In the genomic region with DNA sequence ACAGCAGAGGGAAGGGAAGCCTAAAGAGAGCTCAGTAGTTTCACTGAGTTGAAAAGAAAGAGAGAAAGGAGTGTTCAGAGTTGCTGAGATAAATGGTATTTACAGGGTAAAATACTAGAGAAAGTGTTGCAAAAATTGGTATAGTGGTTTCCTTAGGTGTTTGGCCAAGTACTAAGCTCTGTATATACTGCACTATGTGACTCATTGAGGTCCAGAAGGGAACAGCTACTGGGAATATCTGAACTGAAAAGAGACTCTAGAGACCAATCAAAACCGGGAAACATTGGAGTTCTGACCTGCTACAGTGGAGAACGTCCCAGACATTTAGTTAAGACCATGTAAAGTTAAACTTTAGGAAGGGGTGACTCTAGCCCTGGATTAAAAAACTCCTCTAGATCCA, we compare ENCODE assay signal across 26 cellular contexts. TPM values are rescaled to one million over a fixed set of nuclear protein-coding genes. Genes with fewer than 3 reads are reported as not detected.
DNase-seq lines count a peak whose midpoint lies in the region; ATAC-seq and TF ChIP-seq lines count a peak whose summit lies in the region.
"Had no signal": no experiment of that assay in that cellular context is flagged by ENCODE, and none has a peak within 500 bp of the region (broad histone marks: within the 10 kb centered on the region; RNA-seq: fewer than 3 reads in every experiment).

No MANE protein-coding gene starts in this region.

- no peaks in the 10 kb centered on the region for H3K27me3 ChIP-seq in GM23248 (replicated peaks; ENCODE audit: insufficient read depth)
- no peaks in the 10 kb centered on the region for H3K27me3 ChIP-seq in RWPE2 (ENCODE audit: insufficient read depth, poor library complexity, severe bottlenecking)
- H3K27me3 ChIP-seq in uterus, result no peaks in the 10 kb centered on the region

- H3K4me2 ChIP-seq in GM23248 (ENCODE audit: unreplicated experiment), result no peak overlapping the region

- H3K36me3 ChIP-seq in GM23248 (ENCODE audit: low read depth) (no peaks in the 10 kb centered on the region), RWPE2 (ENCODE audit: low read depth) (no peaks in the 10 kb centered on the region), uterus (no peaks in the 10 kb centered on the region)

- H3K27me3 Mint-ChIP-seq in progenitor cell of endocrine pancreas, result no peaks in the 10 kb centered on the region
- H3K27me3 Mint-ChIP-seq: CD4-positive, alpha-beta memory T cell had no signal

- H3K36me3 Mint-ChIP-seq in progenitor cell of endocrine pancreas (ENCODE audit: insufficient read depth), result no peaks in the 10 kb centered on the region
- H3K36me3 Mint-ChIP-seq: CD4-positive, alpha-beta memory T cell had no signal

- H3K9ac ChIP-seq in GM23248, result no peak overlapping the region

- no peak overlapping the region for H3K27ac ChIP-seq in GM23248
- no peak overlapping the region for H3K27ac ChIP-seq in RWPE2 (ENCODE audit: poor library complexity, severe bottlenecking)
- H3K27ac ChIP-seq in uterus, result no peak overlapping the region

- no peaks in the 10 kb centered on the region for H4K20me1 ChIP-seq in GM23248 (ENCODE audit: insufficient read depth)

- WGBS in GM23248 (ENCODE audit: low coverage in 1 of 2, low lambda C conversion rate in 2 of 2, missing lambda C conversion rate in 2 of 2), 2 experiments, result 18% methylated on average over 2 of the region's 2 CpGs

- in situ Hi-C loops in GM23248 (cut with MboI), result no loop called here

- no peak for TF ChIP-seq CTCF in RWPE2 (IDR thresholded peaks at IDR 0.05; ENCODE audit: poor library complexity, severe bottlenecking)
- TF ChIP-seq CTCF in epithelial cell of esophagus (IDR thresholded peaks at IDR 0.05; ENCODE audit: insufficient read depth, low read depth, low read length, missing control alignments), result no peak
- TF ChIP-seq CTCF in progenitor cell of endocrine pancreas (IDR thresholded peaks at IDR 0.05; ENCODE audit: unreplicated experiment), result no peak
- TF ChIP-seq CTCF in uterus (IDR thresholded peaks at IDR 0.05), result no peak

- peak overlapping the region; percentile 17 for H3K27ac Mint-ChIP-seq in progenitor cell of endocrine pancreas
- H3K27ac Mint-ChIP-seq: CD4-positive, alpha-beta memory T cell had no signal

- H3K9me2 ChIP-seq in GM23248 (ENCODE audit: insufficient read depth), result no peaks in the 10 kb centered on the region

- no peaks in the 10 kb centered on the region for H3K9me3 ChIP-seq in GM23248 (ENCODE audit: low read depth)
- no peaks in the 10 kb centered on the region for H3K9me3 ChIP-seq in RWPE2 (ENCODE audit: severe bottlenecking)
- H3K9me3 ChIP-seq in uterus, result no peaks in the 10 kb centered on the region

- H3K4me1 ChIP-seq in GM23248 (ENCODE audit: insufficient read depth) (no peaks in the 10 kb centered on the region), RWPE2 (ENCODE audit: insufficient read depth, poor library complexity, severe bottlenecking) (no peaks in the 10 kb centered on the region), uterus (no peaks in the 10 kb centered on the region)

- DNase-seq in GM23248, result peak; percentile 4
- no peak for DNase-seq in RWPE2 (ENCODE audit: low spot score)
- DNase-seq in epithelial cell of esophagus (ENCODE audit: low read depth), result peak; percentile 2
- DNase-seq in progenitor cell of endocrine pancreas (ENCODE audit: low spot score, unreplicated experiment), result no peak
- DNase-seq in uterus, result no peak
- DNase-seq in NCI-H2171 (lab: John Stamatoyannopoulos, UW), result no peak
- DNase-seq: C1 segment of cervical spinal cord; CD4-positive, alpha-beta memory T cell; COR-L47; DMS53; Kasumi-1; MV-4-11; NCI-H1105; NCI-H1436 treated with DMSO at 0.1 percent for 48 hours; NCI-H187 treated with DMSO at 0.1 percent for 48 hours; NCI-H2107; NCI-H446; NCI-H524 treated with DMSO at 0.1 percent for 48 hours; NCI-H774; NK-92 treated with Interleukin-12 subunit alpha and Interleukin-12 subunit beta, amount 100 ng/mL, for 24 hours; RPMI8226; SHP77 had no signal

- no peak overlapping the region for H2AFZ ChIP-seq in GM23248

- intact Hi-C loops in uterus (cut with DNase I; ENCODE audit: low total_unique reads), result no loop called here

- H3F3A ChIP-seq in GM23248 (ENCODE audit: insufficient read depth), result no peaks in the 10 kb centered on the region

- TF ChIP-seq POLR2A in uterus (IDR thresholded peaks at IDR 0.05), result no peak

- H3K79me2 ChIP-seq in GM23248 (ENCODE audit: insufficient read depth), result no peaks in the 10 kb centered on the region

- no peak overlapping the region for H3K4me3 Mint-ChIP-seq in progenitor cell of endocrine pancreas (ENCODE audit: low read depth)
- H3K4me3 Mint-ChIP-seq: CD4-positive, alpha-beta memory T cell had no signal

- H3K4me3 ChIP-seq in GM23248, result no peak overlapping the region
- no peak overlapping the region for H3K4me3 ChIP-seq in RWPE2 (ENCODE audit: severe bottlenecking)
- no peak overlapping the region for H3K4me3 ChIP-seq in epithelial cell of esophagus (ENCODE audit: low read length)
- no peak overlapping the region for H3K4me3 ChIP-seq in uterus
- H3K4me3 ChIP-seq: GM12878, K562 had no signal

- peak; percentile 53; the same call in 2 of the 3 replicates for ATAC-seq in RWPE2 (ENCODE audit: low read depth)
- no peak for ATAC-seq in HG03045 (IDR thresholded peaks at IDR 0.05; ENCODE audit: unreplicated experiment)
- ATAC-seq: GM12878, K562 had no signal

- H3K4me1 Mint-ChIP-seq in progenitor cell of endocrine pancreas (ENCODE audit: low read depth), result peaks cover 4% of the 10 kb centered on the region
- H3K4me1 Mint-ChIP-seq: CD4-positive, alpha-beta memory T cell had no signal

- peaks cover 4% of the 10 kb centered on the region for H3K9me3 Mint-ChIP-seq in progenitor cell of endocrine pancreas (ENCODE audit: low read depth)

RNA-seq across cellular contexts. Expression of gene ALX1, which starts 42.7 kb away (rescaled TPM):
- total RNA-seq in GM23248 (2014; rRNA removed; shearing (Covaris generic)), result 0.13 TPM in 1 of 2 replicates, not detected in the other
- polyA plus RNA-seq in GM23248 (2016; fragmentation: Nextera tagmentation; extraction: Ambion mirVana), result not detected in 2 replicates
- 3.0 and 3.2 TPM in 2 replicates for total RNA-seq in progenitor cell of endocrine pancreas
- 1 to 10 TPM in 1 of 4 donors, under 1 TPM in 1, not detected in 2; 0.61 to 4.2 TPM for total RNA-seq in uterus
- total RNA-seq: CD4-positive, alpha-beta memory T cell; GM12878; M059J had no signal
- polyA plus RNA-seq: CD4-positive, alpha-beta memory T cell had no signal

Comparison
In these comparisons a context has a peak if more than half of its experiments do, and no peak if none do; other contexts are left out.
1. DNase-seq: peak in GM23248 (single experiment) and epithelial cell of esophagus (single experiment); none in RWPE2 (single experiment), progenitor cell of endocrine pancreas (single experiment), uterus (0 of 2) and NCI-H2171 (single experiment).